7 cellular contexts compared by ENCODE assay signal in genomic region chrX:72573158-72573511, GRCh38. TPM values are rescaled to one million over a fixed set of nuclear protein-coding genes. Genes with fewer than 3 reads are reported as not detected.
A peak's percentile ranks its signal among the peaks of the same experiment; 100 is the strongest.
DNase-seq lines count a peak whose midpoint lies in the region; ATAC-seq and TF ChIP-seq lines count a peak whose summit lies in the region.

No MANE protein-coding gene starts in this region.

- peaks cover 14% of the 10 kb centered on the region for H3K36me3 ChIP-seq in lower lobe of right lung

- H3K36me3 Mint-ChIP-seq in activated naive CD8-positive, alpha-beta T cell: no peaks in the 10 kb centered on the region

- peak overlapping the region; percentile 96 for H3K4me3 Mint-ChIP-seq in activated naive CD8-positive, alpha-beta T cell

- peaks cover 6% of the 10 kb centered on the region for H3K4me1 ChIP-seq in lower lobe of right lung

- peak overlapping the region; percentile 79 for H3K27ac Mint-ChIP-seq in activated naive CD8-positive, alpha-beta T cell

- peak overlapping the region; percentile 73 for H3K27ac ChIP-seq in lower lobe of right lung

- ATAC-seq in GM19043 (IDR thresholded peaks at IDR 0.05; ENCODE audit: low read depth, unreplicated experiment): peak; percentile 20
- peak; percentile 36 for ATAC-seq in HG03045 (IDR thresholded peaks at IDR 0.05; ENCODE audit: unreplicated experiment)
- ATAC-seq in lower lobe of right lung: peak in 1 of 2 donors; percentile 4

- peaks cover 8% of the 10 kb centered on the region for H3K4me1 Mint-ChIP-seq in activated naive CD8-positive, alpha-beta T cell (ENCODE audit: low read depth)

- H3K9me3 Mint-ChIP-seq in activated naive CD8-positive, alpha-beta T cell (ENCODE audit: low read depth): no peaks in the 10 kb centered on the region

- no peaks in the 10 kb centered on the region for H3K27me3 ChIP-seq in lower lobe of right lung (ENCODE audit: low read depth)

- no peak for TF ChIP-seq CTCF in lower lobe of right lung (IDR thresholded peaks at IDR 0.05)

- DNase-seq in lower lobe of right lung (no peak), NCI-H524 (lab: John Stamatoyannopoulos, UW) (no peak), glomerular visceral epithelial cell (ENCODE audit: extremely low spot score) (no peak), NCI-H146 treated with DMSO at 0.1 percent for 48 hours (lab: John Stamatoyannopoulos, UW; ENCODE audit: unreplicated experiment) (no peak)

- H3K27me3 Mint-ChIP-seq in activated naive CD8-positive, alpha-beta T cell: no peaks in the 10 kb centered on the region

- H3K4me3 ChIP-seq in lower lobe of right lung: peak overlapping the region; percentile 65

- H3K9me3 ChIP-seq in lower lobe of right lung: no peaks in the 10 kb centered on the region

- intact Hi-C loops in lower lobe of right lung (cut with DNase I): no loop called here

RNA-seq across cellular contexts. Expression of gene HDAC8, which starts 0.5 kb away (rescaled TPM):
- 26.9 TPM for total RNA-seq in lower lobe of right lung
